ENCODE assay signal across 10 cellular contexts in genomic region chr5:148403344-148403743, GRCh38. TPM values are rescaled to one million over a fixed set of nuclear protein-coding genes. Genes with fewer than 3 reads are reported as not detected.
DNase-seq lines count a peak whose midpoint lies in the region; ATAC-seq and TF ChIP-seq lines count a peak whose summit lies in the region.
"Had no signal": no experiment of that assay in that cellular context is flagged by ENCODE, and none has a peak within 500 bp of the region (broad histone marks: within the 10 kb centered on the region; RNA-seq: fewer than 3 reads in every experiment).

No MANE protein-coding gene starts in this region.

- TF ChIP-seq POLR2A in NB4 (IDR thresholded peaks at IDR 0.05; ENCODE audit: extremely low read depth, insufficient read length): no peak
- no peak for TF ChIP-seq POLR2A in breast epithelium (IDR thresholded peaks at IDR 0.05)

- no peaks in the 10 kb centered on the region for H3K27me3 ChIP-seq in breast epithelium

- peaks cover 82% of the 10 kb centered on the region for H3K36me3 Mint-ChIP-seq in T-helper 2 cell treated with Interferon-gamma antibody and Interleukin-4, amounts not matched to agents 5 μg/mL and 100 μg/mL, for 36 hours (ENCODE audit: low read depth)

- no peak overlapping the region for H3K4me3 Mint-ChIP-seq in T-helper 2 cell treated with Interferon-gamma antibody and Interleukin-4, amounts not matched to agents 5 μg/mL and 100 μg/mL, for 36 hours

- intact Hi-C loops in breast epithelium (cut with DNase I; ENCODE audit: low total_unique reads): no loop called here

- H3K4me3 ChIP-seq in NB4 (ENCODE audit: low read depth, low read length) (no peak overlapping the region), breast epithelium (no peak overlapping the region)

- no peaks in the 10 kb centered on the region for H3K9me3 ChIP-seq in breast epithelium

- peak overlapping the region; percentile 9 for H3K27ac Mint-ChIP-seq in T-helper 2 cell treated with Interferon-gamma antibody and Interleukin-4, amounts not matched to agents 5 μg/mL and 100 μg/mL, for 36 hours

- TF ChIP-seq CTCF in NB4 (IDR thresholded peaks at IDR 0.05; ENCODE audit: low read depth, low read length): no peak
- no peak for TF ChIP-seq CTCF in breast epithelium (IDR thresholded peaks at IDR 0.05)

- no peaks in the 10 kb centered on the region for H3K36me3 ChIP-seq in breast epithelium

- no peak overlapping the region for H3K27ac ChIP-seq in breast epithelium

- ATAC-seq in HG02759 (IDR thresholded peaks at IDR 0.05; ENCODE audit: unreplicated experiment): peak; percentile 75

- H3K9me3 Mint-ChIP-seq in T-helper 2 cell treated with Interferon-gamma antibody and Interleukin-4, amounts not matched to agents 5 μg/mL and 100 μg/mL, for 36 hours: no peaks in the 10 kb centered on the region

- H3K4me1 ChIP-seq in breast epithelium: no peaks in the 10 kb centered on the region

- no peaks in the 10 kb centered on the region for H3K27me3 Mint-ChIP-seq in T-helper 2 cell treated with Interferon-gamma antibody and Interleukin-4, amounts not matched to agents 5 μg/mL and 100 μg/mL, for 36 hours (ENCODE audit: low read depth)

- peaks cover 22% of the 10 kb centered on the region for H3K4me1 Mint-ChIP-seq in T-helper 2 cell treated with Interferon-gamma antibody and Interleukin-4, amounts not matched to agents 5 μg/mL and 100 μg/mL, for 36 hours (ENCODE audit: low read depth)

- no peak for DNase-seq in T-helper 2 cell treated with Interferon-gamma antibody and Interleukin-4, amounts not matched to agents 5 μg/mL and 100 μg/mL, for 36 hours (ENCODE audit: low spot score)
- no peak for DNase-seq in T-helper 2 cell
- DNase-seq in NB4 (ENCODE audit: low read depth): peak; percentile 68
- DNase-seq in pons (ENCODE audit: low spot score): peak; percentile 39
- DNase-seq in NCI-H510A treated with DMSO at 0.1 percent for 48 hours (lab: John Stamatoyannopoulos, UW): no peak
- DNase-seq in breast epithelium (ENCODE audit: low spot score in 2 of 2): no peak
- DNase-seq in NCI-H2196 (lab: John Stamatoyannopoulos, UW; ENCODE audit: unreplicated experiment): no peak
- DNase-seq: effector CD4-positive, alpha-beta T cell; retina had no signal

RNA-seq across cellular contexts. Expression of gene FBXO38, which starts 19.6 kb away (rescaled TPM):
- total RNA-seq in breast epithelium: 10 to 100 TPM; 50.6 to 80.9 (median 67.5) TPM

Comparison
In these comparisons a context has a peak if more than half of its experiments do, and no peak if none do; other contexts are left out.
1. DNase-seq: peak in NB4 (single experiment) and pons (single experiment); none in T-helper 2 cell treated with Interferon-gamma antibody and Interleukin-4, amounts not matched to agents 5 μg/mL and 100 μg/mL, for 36 hours (single experiment), T-helper 2 cell (0 of 5), NCI-H510A treated with DMSO at 0.1 percent for 48 hours (single experiment), breast epithelium (0 of 2) and NCI-H2196 (single experiment).